ENCODE assay signal across 7 cellular contexts in genomic region chr16:58464047-58464915, GRCh38. TPM values are rescaled to one million over a fixed set of nuclear protein-coding genes. Genes with fewer than 3 reads are reported as not detected.
A peak's percentile ranks its signal among the peaks of the same experiment; 100 is the strongest.
DNase-seq lines count a peak whose midpoint lies in the region; ATAC-seq and TF ChIP-seq lines count a peak whose summit lies in the region.

No MANE protein-coding gene starts in this region.

- no peak overlapping the region for H4K5ac ChIP-seq in H9 (ENCODE audit: insufficient read length, low read depth, low read length)

- peak overlapping the region; percentile 52 for H3K4me2 ChIP-seq in H9 (ENCODE audit: insufficient read depth, insufficient read length, low read length)

- H3K9ac ChIP-seq in H9 (ENCODE audit: extremely low read depth, insufficient read length, low read length) (no peak overlapping the region), rectal smooth muscle tissue (ENCODE audit: low read length) (no peak overlapping the region)

- ATAC-seq in SK-N-SH treated with all-trans-retinoic acid at 6 μM for 48 hours (peak; percentile 72), GM18861 (IDR thresholded peaks at IDR 0.05; ENCODE audit: unreplicated experiment) (no peak), HG03460 (IDR thresholded peaks at IDR 0.05; ENCODE audit: unreplicated experiment) (no peak)

- H2AK5ac ChIP-seq in H9 (ENCODE audit: insufficient read length, low read length), result no peak overlapping the region

- DNase-seq in H9 (no peak), glutamatergic neuron (peak; percentile 45), SJCRH30 (no peak)

- no peaks in the 10 kb centered on the region for H3K79me1 ChIP-seq in H9 (ENCODE audit: insufficient read depth, low read depth, low read length, poor library complexity, severe bottlenecking)

- H2BK5ac ChIP-seq in H9 (ENCODE audit: insufficient read length, low read length), result no peak overlapping the region

- H3K23ac ChIP-seq in H9 (ENCODE audit: insufficient read length, low read depth, low read length), result no peak overlapping the region

- H3K27me3 Mint-ChIP-seq in H9 (ENCODE audit: low read depth), result peaks cover 92% of the 10 kb centered on the region
- peaks cover 22% of the 10 kb centered on the region for H3K27me3 Mint-ChIP-seq in glutamatergic neuron (ENCODE audit: unreplicated experiment)

- peak overlapping the region in 1 of 3 experiments; percentile 85; a peak in 1 of 7 replicates for H3K27ac Mint-ChIP-seq in H9
- H3K27ac Mint-ChIP-seq in glutamatergic neuron (ENCODE audit: unreplicated experiment), result peak overlapping the region; percentile 86

- no peak overlapping the region for H2BK15ac ChIP-seq in H9 (ENCODE audit: low read depth, low read length)

- H3K27me3 ChIP-seq in H9 (ENCODE audit: insufficient read depth, low read length) (peaks cover 23% of the 10 kb centered on the region; the same call in 1 of the 2 replicates), rectal smooth muscle tissue (ENCODE audit: control insufficient read depth, insufficient read depth, low read length) (peaks cover 19% of the 10 kb centered on the region), SJCRH30 (peaks cover 13% of the 10 kb centered on the region)

- no peak overlapping the region for H3K4ac ChIP-seq in H9 (ENCODE audit: low read depth, low read length)

- H3K14ac ChIP-seq in H9 (ENCODE audit: insufficient read depth, low read length), result no peak overlapping the region; the same call in 1 of the 2 replicates

- H3K23me2 ChIP-seq in H9 (ENCODE audit: insufficient read length, low read depth, low read length, poor library complexity, severe bottlenecking), result peaks cover 23% of the 10 kb centered on the region

- H4K8ac ChIP-seq in H9 (replicated peaks; ENCODE audit: insufficient read length, low read depth, low read length), result no peak overlapping the region

- peaks cover 9 to 26% of the 10 kb centered on the region in 2 experiments for H3K4me1 Mint-ChIP-seq in H9
- H3K4me1 Mint-ChIP-seq in glutamatergic neuron (ENCODE audit: low read depth, unreplicated experiment), result no peaks in the 10 kb centered on the region

- TF ChIP-seq CTCF in H9 (conservative IDR thresholded peaks at IDR 0.05) (no peak), glutamatergic neuron (IDR thresholded peaks at IDR 0.05; ENCODE audit: partially characterized antibody, unreplicated experiment) (no peak)

- no CpG with 5 or more reads among the region's 86 CpGs for WGBS in H9 (ENCODE audit: extremely low coverage, insufficient read length, low lambda C conversion rate)

- H3K9me3 Mint-ChIP-seq in H9 (no peaks in the 10 kb centered on the region; a peak in 1 of 5 replicates), glutamatergic neuron (ENCODE audit: unreplicated experiment) (no peaks in the 10 kb centered on the region)

- H2BK12ac ChIP-seq in H9 (ENCODE audit: insufficient read length, low read depth, low read length), result no peak overlapping the region

- H4K20me1 ChIP-seq in H9 (ENCODE audit: control insufficient read depth, insufficient read depth, insufficient read length), result no peaks in the 10 kb centered on the region

- H3K36me3 ChIP-seq in rectal smooth muscle tissue (ENCODE audit: control insufficient read depth, insufficient read depth, low read length), result no peaks in the 10 kb centered on the region
- no peaks in the 10 kb centered on the region for H3K36me3 ChIP-seq in SJCRH30

- H3T11ph ChIP-seq in H9 (ENCODE audit: low read length), result no peak overlapping the region

- H3K9me3 ChIP-seq in H9 (ENCODE audit: control insufficient read depth, low read depth, low read length), result no peaks in the 10 kb centered on the region
- no peaks in the 10 kb centered on the region for H3K9me3 ChIP-seq in SJCRH30 (replicated peaks)

- H3K4me3 ChIP-seq in rectal smooth muscle tissue (ENCODE audit: low read length) (peak overlapping the region; percentile 44), SJCRH30 (no peak overlapping the region)

- H3K4me3 Mint-ChIP-seq in H9, result peak overlapping the region; percentile 74 to 93
- H3K4me3 Mint-ChIP-seq in glutamatergic neuron (ENCODE audit: unreplicated experiment), result peak overlapping the region; percentile 93

- H3K4me1 ChIP-seq in H9 (ENCODE audit: insufficient read depth, low read length) (no peaks in the 10 kb centered on the region), rectal smooth muscle tissue (ENCODE audit: control insufficient read depth, insufficient read depth, low read length) (peaks cover 3% of the 10 kb centered on the region), SJCRH30 (no peaks in the 10 kb centered on the region)

- H2BK20ac ChIP-seq in H9 (ENCODE audit: low read depth, low read length, poor library complexity, severe bottlenecking), result no peak overlapping the region

- no peak overlapping the region for H3K27ac ChIP-seq in H9 (ENCODE audit: insufficient read length, low read depth, low read length)
- H3K27ac ChIP-seq in rectal smooth muscle tissue (ENCODE audit: low read depth, low read length), result no peak overlapping the region
- H3K27ac ChIP-seq in SJCRH30, result no peak overlapping the region

- H2BK120ac ChIP-seq in H9 (ENCODE audit: low read depth, low read length, poor library complexity, severe bottlenecking), result no peak overlapping the region

- H2AFZ ChIP-seq in H9 (ENCODE audit: low read length), result no peak overlapping the region

- H4K91ac ChIP-seq in H9 (ENCODE audit: insufficient read length, low read depth, low read length), result no peak overlapping the region

- no peaks in the 10 kb centered on the region; a peak in 1 of 7 replicates for H3K36me3 Mint-ChIP-seq in H9 (ENCODE audit: insufficient read depth in 1 of 3, low read depth in 3 of 3)
- no peaks in the 10 kb centered on the region for H3K36me3 Mint-ChIP-seq in glutamatergic neuron (ENCODE audit: unreplicated experiment)

- H3K56ac ChIP-seq in H9 (ENCODE audit: insufficient read length, low read depth, low read length), result no peak overlapping the region

- no peak overlapping the region for H3K18ac ChIP-seq in H9 (ENCODE audit: insufficient read length, low read depth, low read length)

- H3K79me2 ChIP-seq in H9 (ENCODE audit: insufficient read depth, low read length), result no peaks in the 10 kb centered on the region

TF ChIP-seq in SK-N-SH treated with all-trans-retinoic acid at 6 μM for 48 hours, 23 proteins besides CTCF, POLR2A, EP300 and RAD21 (continues in another document):
- TF ChIP-seq GLIS3 (CRISPR knock-in tag; IDR thresholded peaks at IDR 0.05), result no peak
- no peak for TF ChIP-seq ZFP3 (CRISPR knock-in tag; IDR thresholded peaks at IDR 0.05)
- TF ChIP-seq SNAI2 (CRISPR knock-in tag; IDR thresholded peaks at IDR 0.05), result no peak
- TF ChIP-seq ARNTL (CRISPR knock-in tag; IDR thresholded peaks at IDR 0.05; ENCODE audit: borderline replicate concordance, low read depth), result no peak
- no peak for TF ChIP-seq ZNF70 (CRISPR knock-in tag; IDR thresholded peaks at IDR 0.05)
- no peak for TF ChIP-seq TOX (CRISPR knock-in tag; IDR thresholded peaks at IDR 0.05; ENCODE audit: borderline replicate concordance)
- TF ChIP-seq ZFP30 (CRISPR knock-in tag; IDR thresholded peaks at IDR 0.05), result no peak
- no peak for TF ChIP-seq CREB5 (CRISPR knock-in tag; IDR thresholded peaks at IDR 0.05; ENCODE audit: low read depth)
- no peak for TF ChIP-seq ZC3H10 (CRISPR knock-in tag; IDR thresholded peaks at IDR 0.05)
- TF ChIP-seq POU6F1 (CRISPR knock-in tag; IDR thresholded peaks at IDR 0.05; ENCODE audit: borderline replicate concordance, low read depth), result no peak
- no peak for TF ChIP-seq CSRNP3 (CRISPR knock-in tag; IDR thresholded peaks at IDR 0.05)

RNA-seq across cellular contexts. Expression of gene NDRG4, which starts 35.7 kb away (rescaled TPM):
- 17.0 and 18.6 TPM in 2 replicates for total RNA-seq in H9 (2021)
- 677 TPM for total RNA-seq in glutamatergic neuron (ENCODE audit: unreplicated experiment)
- 8.7 and 9.0 TPM in 2 replicates for total RNA-seq in SJCRH30 (2014; rRNA removed; shearing (Covaris generic))

RNA-seq across cellular contexts. Expression of gene SETD6, which starts 51.0 kb away (rescaled TPM):
- total RNA-seq in H9 (2021) (55.6 and 56.2 TPM in 2 replicates), glutamatergic neuron (ENCODE audit: unreplicated experiment) (25.9 TPM)
- total RNA-seq in SJCRH30 (2014; rRNA removed; shearing (Covaris generic)), result 0.23 and 0.26 TPM in 2 replicates

Comparison
In these comparisons a context has a peak if more than half of its experiments do, and no peak if none do; other contexts are left out.
1. RNA of gene NDRG4, which starts 35.7 kb away (total RNA-seq): 677 TPM in glutamatergic neuron (single experiment); 17.0 to 18.6 TPM in H9 and 8.7 to 9.0 TPM in SJCRH30; every median in the first group is over 10 times any median in the second.
2. RNA of gene SETD6, which starts 51.0 kb away (total RNA-seq): 55.6 to 56.2 TPM in H9 and 25.9 TPM in glutamatergic neuron (single experiment); 0.23 to 0.26 TPM in SJCRH30; every median in the first group is over 10 times any median in the second.